ENCODE assay signal across 11 cellular contexts in genomic region chr19:4077011-4077382, GRCh38. TPM values are rescaled to one million over a fixed set of nuclear protein-coding genes. Genes with fewer than 3 reads are reported as not detected.
DNase-seq lines count a peak whose midpoint lies in the region; ATAC-seq and TF ChIP-seq lines count a peak whose summit lies in the region.
"Had no signal": no experiment of that assay in that cellular context is flagged by ENCODE, and none has a peak within 500 bp of the region (broad histone marks: within the 10 kb centered on the region; RNA-seq: fewer than 3 reads in every experiment).

No MANE protein-coding gene starts in this region.

- POLR2A ChIA-PET in WTC11 (lab: Charles Lee), result interaction anchor here (1.2 kb wide), 1 partner anchor 13 kb away, joined by 3 read pairs; no protein-coding TSS in a partner anchor

- peaks cover 9 to 48% of the 10 kb centered on the region in 2 donors for H3K4me1 ChIP-seq in left lung

- no peaks in the 10 kb centered on the region for H3K36me3 Mint-ChIP-seq in activated CD8-positive, alpha-beta memory T cell treated with anti-CD3 and anti-CD28 coated beads, Interleukin-2, amount 10 ng/mL, durations not matched to agents 7 days and 5 days
- H3K36me3 Mint-ChIP-seq in WTC11, result no peaks in the 10 kb centered on the region
- H3K36me3 Mint-ChIP-seq in stimulated activated naive B cell treated with anti-CD40 and anti-IgM and Interleukin-4, amounts not matched to agents 10 μg/mL and 1 μg/mL and 100 μg/mL, for 72 hours, result no peaks in the 10 kb centered on the region

- CTCF ChIA-PET in activated CD8-positive, alpha-beta memory T cell treated with anti-CD3 and anti-CD28 coated beads, Interleukin-2, amount 10 ng/mL, durations not matched to agents 7 days and 5 days (lab: Charles Lee), result interaction anchor here (1.1 to 2.9 kb wide), 5 partner anchors 10 to 38 kb away, joined by 3 to 16 read pairs (median 3); partner anchors contain the start of gene ZBTB7A
- CTCF ChIA-PET in WTC11 (lab: Charles Lee), result interaction anchor here (0.6 to 2.1 kb wide), 5 partner anchors 63 to 1427 kb away, joined by 3 to 15 read pairs (median 4); no protein-coding TSS in a partner anchor

- peak; percentile 40 for DNase-seq in activated CD8-positive, alpha-beta memory T cell treated with anti-CD3 and anti-CD28 coated beads, Interleukin-2, amount 10 ng/mL, durations not matched to agents 7 days and 5 days
- DNase-seq in activated CD8-positive, alpha-beta memory T cell treated with anti-CD3 and anti-CD28 coated beads, Interleukin-2, amount 50 U/mL, for 4 hours, result no peak
- DNase-seq in WTC11 (ENCODE audit: low spot score), result no peak
- DNase-seq in left lung, result no peak
- DNase-seq in stimulated activated naive B cell treated with anti-CD40 and anti-IgM and Interleukin-4, amounts not matched to agents 10 μg/mL and 1 μg/mL and 100 μg/mL, for 72 hours, result no peak
- DNase-seq in activated CD4-positive, CD25-positive, alpha-beta regulatory T cell treated with anti-CD3 and anti-CD28 coated beads, Interleukin-2, amount 50 U/mL, for 72 hours, result no peak
- no peak for DNase-seq in NOMO-1 treated with DMSO at 0.1 percent for 48 hours (lab: John Stamatoyannopoulos, UW; ENCODE audit: unreplicated experiment)
- DNase-seq in stimulated activated naive CD4-positive, alpha-beta T cell (lab: John Stamatoyannopoulos, UW), result no peak
- DNase-seq: midbrain; NCI-H2081 treated with DMSO at 0.1 percent for 48 hours; stimulated activated CD8-positive, alpha-beta memory T cell treated with anti-CD3 and anti-CD28 coated beads, Interleukin-4, amount 100 ng/mL, for 48 hours had no signal

- peak overlapping the region; percentile 62 for H3K4me3 Mint-ChIP-seq in activated CD8-positive, alpha-beta memory T cell treated with anti-CD3 and anti-CD28 coated beads, Interleukin-2, amount 10 ng/mL, durations not matched to agents 7 days and 5 days
- H3K4me3 Mint-ChIP-seq in WTC11, result no peak overlapping the region
- H3K4me3 Mint-ChIP-seq in stimulated activated naive B cell treated with anti-CD40 and anti-IgM and Interleukin-4, amounts not matched to agents 10 μg/mL and 1 μg/mL and 100 μg/mL, for 72 hours, result peak overlapping the region; percentile 82 to 88

- no peaks in the 10 kb centered on the region for H3K36me3 ChIP-seq in left lung

- peak overlapping the region in 1 of 2 donors; percentile 86 for H3K27ac ChIP-seq in left lung

- ATAC-seq in activated CD8-positive, alpha-beta memory T cell treated with anti-CD3 and anti-CD28 coated beads, Interleukin-2, amount 10 ng/mL, durations not matched to agents 7 days and 5 days, result no peak
- peak; percentile 55 for ATAC-seq in WTC11
- peak; percentile 45 for ATAC-seq in left lung
- peak in 1 of 2 donors; percentile 5 for ATAC-seq in stimulated activated naive B cell treated with anti-CD40 and anti-IgM and Interleukin-4, amounts not matched to agents 10 μg/mL and 1 μg/mL and 100 μg/mL, for 72 hours (replicated peaks)

- no peaks in the 10 kb centered on the region for H3K27me3 Mint-ChIP-seq in activated CD8-positive, alpha-beta memory T cell treated with anti-CD3 and anti-CD28 coated beads, Interleukin-2, amount 10 ng/mL, durations not matched to agents 7 days and 5 days
- peaks cover 3% of the 10 kb centered on the region; the same call in 1 of the 2 replicates for H3K27me3 Mint-ChIP-seq in WTC11 (ENCODE audit: low read depth)
- no peaks in the 10 kb centered on the region for H3K27me3 Mint-ChIP-seq in stimulated activated naive B cell treated with anti-CD40 and anti-IgM and Interleukin-4, amounts not matched to agents 10 μg/mL and 1 μg/mL and 100 μg/mL, for 72 hours

- H3K9me3 ChIP-seq in left lung, result no peaks in the 10 kb centered on the region

- no peak for TF ChIP-seq CTCF in WTC11 (IDR thresholded peaks at IDR 0.05)
- TF ChIP-seq CTCF in left lung (IDR thresholded peaks at IDR 0.05), result no peak

- intact Hi-C loops in left lung (cut with DNase I), result no loop called here

- H3K4me1 Mint-ChIP-seq in activated CD8-positive, alpha-beta memory T cell treated with anti-CD3 and anti-CD28 coated beads, Interleukin-2, amount 10 ng/mL, durations not matched to agents 7 days and 5 days, result peaks cover 50% of the 10 kb centered on the region
- peaks cover 23% of the 10 kb centered on the region for H3K4me1 Mint-ChIP-seq in WTC11
- H3K4me1 Mint-ChIP-seq in stimulated activated naive B cell treated with anti-CD40 and anti-IgM and Interleukin-4, amounts not matched to agents 10 μg/mL and 1 μg/mL and 100 μg/mL, for 72 hours, result peaks cover 13 to 23% of the 10 kb centered on the region in 2 donors

- no peak overlapping the region for H3K4me3 ChIP-seq in left lung

- peak overlapping the region; percentile 87 for H3K27ac Mint-ChIP-seq in activated CD8-positive, alpha-beta memory T cell treated with anti-CD3 and anti-CD28 coated beads, Interleukin-2, amount 10 ng/mL, durations not matched to agents 7 days and 5 days
- peak overlapping the region; percentile 49 for H3K27ac Mint-ChIP-seq in WTC11
- H3K27ac Mint-ChIP-seq in stimulated activated naive B cell treated with anti-CD40 and anti-IgM and Interleukin-4, amounts not matched to agents 10 μg/mL and 1 μg/mL and 100 μg/mL, for 72 hours, result peak overlapping the region; percentile 88

- no peaks in the 10 kb centered on the region for H3K9me3 Mint-ChIP-seq in activated CD8-positive, alpha-beta memory T cell treated with anti-CD3 and anti-CD28 coated beads, Interleukin-2, amount 10 ng/mL, durations not matched to agents 7 days and 5 days (ENCODE audit: low read depth)
- H3K9me3 Mint-ChIP-seq in WTC11, result no peaks in the 10 kb centered on the region
- H3K9me3 Mint-ChIP-seq in stimulated activated naive B cell treated with anti-CD40 and anti-IgM and Interleukin-4, amounts not matched to agents 10 μg/mL and 1 μg/mL and 100 μg/mL, for 72 hours, result no peaks in the 10 kb centered on the region

- H3K27me3 ChIP-seq in left lung, result no peaks in the 10 kb centered on the region

TF ChIP-seq in WTC11, 78 proteins besides CTCF, POLR2A, EP300 and RAD21 (continues in another document):
- TF ChIP-seq TEAD1 (CRISPR knock-in tag; IDR thresholded peaks at IDR 0.05) (no peak), ETV6 (CRISPR knock-in tag; IDR thresholded peaks at IDR 0.05) (no peak), STAT6 (CRISPR knock-in tag; conservative IDR thresholded peaks at IDR 0.05; ENCODE audit: low read depth) (no peak), GRHL2 (CRISPR knock-in tag; IDR thresholded peaks at IDR 0.05; ENCODE audit: insufficient replicate concordance, severe bottlenecking) (no peak), NFYB (CRISPR knock-in tag; conservative IDR thresholded peaks at IDR 0.05; ENCODE audit: low read depth) (no peak), FOXK1 (CRISPR knock-in tag; IDR thresholded peaks at IDR 0.05) (no peak), ZNF317 (CRISPR knock-in tag; IDR thresholded peaks at IDR 0.05; ENCODE audit: borderline replicate concordance, low read depth) (no peak), ZNF121 (CRISPR knock-in tag; IDR thresholded peaks at IDR 0.05) (no peak)
- TF ChIP-seq, protein P1, sequence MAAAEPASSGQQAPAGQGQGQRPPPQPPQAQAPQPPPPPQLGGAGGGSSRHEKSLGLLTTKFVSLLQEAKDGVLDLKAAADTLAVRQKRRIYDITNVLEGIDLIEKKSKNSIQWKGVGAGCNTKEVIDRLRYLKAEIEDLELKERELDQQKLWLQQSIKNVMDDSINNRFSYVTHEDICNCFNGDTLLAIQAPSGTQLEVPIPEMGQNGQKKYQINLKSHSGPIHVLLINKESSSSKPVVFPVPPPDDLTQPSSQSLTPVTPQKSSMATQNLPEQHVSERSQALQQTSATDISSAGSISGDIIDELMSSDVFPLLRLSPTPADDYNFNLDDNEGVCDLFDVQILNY (CRISPR knock-in tag; IDR thresholded peaks at IDR 0.05), result no peak
- TF ChIP-seq, protein P2, sequence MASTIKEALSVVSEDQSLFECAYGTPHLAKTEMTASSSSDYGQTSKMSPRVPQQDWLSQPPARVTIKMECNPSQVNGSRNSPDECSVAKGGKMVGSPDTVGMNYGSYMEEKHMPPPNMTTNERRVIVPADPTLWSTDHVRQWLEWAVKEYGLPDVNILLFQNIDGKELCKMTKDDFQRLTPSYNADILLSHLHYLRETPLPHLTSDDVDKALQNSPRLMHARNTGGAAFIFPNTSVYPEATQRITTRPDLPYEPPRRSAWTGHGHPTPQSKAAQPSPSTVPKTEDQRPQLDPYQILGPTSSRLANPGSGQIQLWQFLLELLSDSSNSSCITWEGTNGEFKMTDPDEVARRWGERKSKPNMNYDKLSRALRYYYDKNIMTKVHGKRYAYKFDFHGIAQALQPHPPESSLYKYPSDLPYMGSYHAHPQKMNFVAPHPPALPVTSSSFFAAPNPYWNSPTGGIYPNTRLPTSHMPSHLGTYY (CRISPR knock-in tag; IDR thresholded peaks at IDR 0.05), result no peak

RNA-seq across cellular contexts. Expression of gene ZBTB7A, which starts 10.3 kb away (rescaled TPM):
- 10 to 100 TPM; 67.4 to 72.6 TPM for total RNA-seq in activated CD8-positive, alpha-beta memory T cell treated with anti-CD3 and anti-CD28 coated beads, Interleukin-2, amount 10 ng/mL, durations not matched to agents 7 days and 5 days
- total RNA-seq in WTC11 (2021), result 22.8 to 27.9 TPM (median 24.6 TPM) in 3 replicates
- 10 to 100 TPM; 38.8 to 49.5 TPM for total RNA-seq in left lung

RNA-seq across cellular contexts. Expression of gene MAP2K2, which starts 46.9 kb away (rescaled TPM):
- total RNA-seq in activated CD8-positive, alpha-beta memory T cell treated with anti-CD3 and anti-CD28 coated beads, Interleukin-2, amount 10 ng/mL, durations not matched to agents 7 days and 5 days, result 100 to 1,000 TPM; 201 to 238 TPM
- total RNA-seq in WTC11 (2021) (175 to 177 TPM (median 176 TPM) in 3 replicates), left lung (100 to 1,000 TPM; 129 to 143 TPM)
